Comparison of ENCODE assay signal across 22 cellular contexts in the genomic region with DNA sequence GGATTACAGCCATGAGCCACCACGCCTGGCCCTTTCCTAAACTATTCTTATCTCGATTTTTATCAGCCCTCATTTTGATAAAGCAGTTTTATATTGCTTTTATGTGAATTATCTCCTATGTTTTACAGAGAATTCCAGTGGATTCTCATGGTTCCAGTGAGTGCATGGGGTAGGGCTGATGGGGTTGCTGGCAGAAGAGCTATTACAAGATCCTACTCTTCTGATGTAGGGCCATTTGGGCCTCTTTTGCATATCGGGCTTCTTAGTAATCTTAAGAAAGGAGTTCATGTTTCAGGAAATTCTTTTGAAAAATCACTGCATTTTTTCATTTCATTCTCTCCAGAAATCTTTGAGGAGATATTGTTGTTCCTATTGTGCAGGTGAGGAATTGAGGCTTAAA.
DNase-seq lines count a peak whose midpoint lies in the region; ATAC-seq, FAIRE-seq and TF ChIP-seq lines count a peak whose summit lies in the region.
"Had no signal": no experiment of that assay in that cellular context is flagged by ENCODE, and none has a peak within 500 bp of the region (broad histone marks: within the 10 kb centered on the region; RNA-seq: fewer than 3 reads in every experiment).

No MANE protein-coding gene starts in this region.

- DNase-seq in A549 (ENCODE audit: low read depth in 1 of 2, low spot score in 1 of 2): no peak
- DNase-seq in amniotic epithelial cell (ENCODE audit: low read depth): peak; percentile 81
- DNase-seq in left colon: no peak
- no peak for DNase-seq in sigmoid colon
- no peak for DNase-seq in activated gamma-delta T cell (lab: John Stamatoyannopoulos, UW)
- DNase-seq in GM19238 (ENCODE audit: insufficient read length, low spot score): no peak
- DNase-seq in GM19240 (ENCODE audit: insufficient read length, low spot score): no peak
- DNase-seq in GM12892 (ENCODE audit: insufficient read length): no peak
- DNase-seq: 8988T; CD8-positive, alpha-beta T cell; DMS79 treated with DMSO at 0.1 percent for 48 hours; GOT3; KG1; NCI-H1048; NCI-H146; NCI-H2081; NCI-H510A treated with DMSO at 0.1 percent for 48 hours; NCI-H82 had no signal

- H3K9me3 ChIP-seq in A549: no peaks in the 10 kb centered on the region
- H3K9me3 ChIP-seq in sigmoid colon: no peaks in the 10 kb centered on the region
- H3K9me3 ChIP-seq: BLaER1 had no signal

- H3K27ac ChIP-seq in A549: peak overlapping the region; percentile 86 to 90
- H3K27ac ChIP-seq in sigmoid colon: peak overlapping the region; percentile 8 to 88 (median 66)
- H3K27ac ChIP-seq: BLaER1 had no signal

- H3K36me3 ChIP-seq in sigmoid colon: no peaks in the 10 kb centered on the region

- FAIRE-seq in A549 (lab: Jason Lieb, UNC) (no peak), GM12892 (lab: Jason Lieb, UNC) (no peak)
- FAIRE-seq: G401.6, GM18507 had no signal

- intact Hi-C loops in left colon (cut with DNase I, micrococcal nuclease) (no loop called here), sigmoid colon (cut with DNase I) (no loop called here)

- no peak for TF ChIP-seq CTCF in A549 (IDR thresholded peaks at IDR 0.05)
- no peak for TF ChIP-seq CTCF in sigmoid colon (IDR thresholded peaks at IDR 0.05)

- TF ChIP-seq POLR2A in A549 (IDR thresholded peaks at IDR 0.05; ENCODE audit: low read length) (no peak), sigmoid colon (IDR thresholded peaks at IDR 0.05) (no peak), GM12892 (IDR thresholded peaks at IDR 0.05; ENCODE audit: low read depth, low read length) (no peak)

- TF ChIP-seq EP300 in A549 (IDR thresholded peaks at IDR 0.05) (no peak), sigmoid colon (IDR thresholded peaks at IDR 0.05) (no peak)

- H3K4me2 ChIP-seq in A549: 0 out of 3 replicates have a peak overlapping the region, but pooled peaks have one; percentile 2

- ATAC-seq in A549 (no peak), left colon (peak; percentile 19)
- ATAC-seq: CD8-positive, alpha-beta T cell; Panc1 had no signal

- no peaks in the 10 kb centered on the region for H3K27me3 ChIP-seq in sigmoid colon
- H3K27me3 ChIP-seq: BLaER1 had no signal

- 45% methylated on average over 3 of the region's 3 CpGs for WGBS in A549 (ENCODE audit: missing lambda C conversion rate)
- 36 to 66% methylated on average over 3 of the region's 3 CpGs for WGBS in sigmoid colon, 2 donors

- TF ChIP-seq RAD21 in A549 (conservative IDR thresholded peaks at IDR 0.05 in 1 of 2, IDR thresholded peaks at IDR 0.05 in 1 of 2): no peak

- CTCF ChIA-PET in A549 (lab: Yijun Ruan, JAX): interaction anchor here (0.6 to 1.6 kb wide), 3 partner anchors 8 to 1677 kb away, joined by 3 to 4 read pairs (median 3); no protein-coding TSS in a partner anchor

- POLR2A ChIA-PET in A549 (lab: Yijun Ruan, JAX): interaction anchor here (1.1 kb wide), 1 partner anchor 25 kb away, joined by 3 read pairs; no protein-coding TSS in a partner anchor

- H3K4me1 ChIP-seq in A549: peaks cover 59% of the 10 kb centered on the region
- peaks cover 0 to 60% (median 48%) of the 10 kb centered on the region in 4 donors for H3K4me1 ChIP-seq in sigmoid colon

- H3K4me3 ChIP-seq in A549 (no peak overlapping the region), sigmoid colon (no peak overlapping the region)
- H3K4me3 ChIP-seq: BLaER1 had no signal

TF ChIP-seq in A549, 52 proteins besides CTCF, POLR2A, EP300 and RAD21:
- TF ChIP-seq SMC3 (IDR thresholded peaks at IDR 0.05) (no peak), HEYL (CRISPR knock-in tag; IDR thresholded peaks at IDR 0.05) (no peak), TFCP2L1 (CRISPR knock-in tag; IDR thresholded peaks at IDR 0.05) (no peak), GATA3 (IDR thresholded peaks at IDR 0.05; ENCODE audit: borderline replicate concordance) (no peak), CEBPB (IDR thresholded peaks at IDR 0.05) (no peak), SREBF2 (IDR thresholded peaks at IDR 0.05) (no peak), HOXB5 (CRISPR knock-in tag; IDR thresholded peaks at IDR 0.05) (no peak), POLR2AphosphoS2 (conservative IDR thresholded peaks at IDR 0.05; ENCODE audit: low read length) (no peak), ESRRA (IDR thresholded peaks at IDR 0.05; ENCODE audit: borderline replicate concordance, low read length) (no peak), RFX5 (IDR thresholded peaks at IDR 0.05) (no peak), CBX8 (IDR thresholded peaks at IDR 0.05) (no peak), EHMT2 (IDR thresholded peaks at IDR 0.05; ENCODE audit: low read depth) (no peak), RARB (CRISPR knock-in tag; IDR thresholded peaks at IDR 0.05) (no peak), RCOR1 (IDR thresholded peaks at IDR 0.05; ENCODE audit: low read depth, low read length) (no peak), ZNF302 (CRISPR knock-in tag; IDR thresholded peaks at IDR 0.05) (no peak), MYC (IDR thresholded peaks at IDR 0.05; ENCODE audit: borderline replicate concordance, low read length) (no peak)
- TF ChIP-seq, protein P1, sequence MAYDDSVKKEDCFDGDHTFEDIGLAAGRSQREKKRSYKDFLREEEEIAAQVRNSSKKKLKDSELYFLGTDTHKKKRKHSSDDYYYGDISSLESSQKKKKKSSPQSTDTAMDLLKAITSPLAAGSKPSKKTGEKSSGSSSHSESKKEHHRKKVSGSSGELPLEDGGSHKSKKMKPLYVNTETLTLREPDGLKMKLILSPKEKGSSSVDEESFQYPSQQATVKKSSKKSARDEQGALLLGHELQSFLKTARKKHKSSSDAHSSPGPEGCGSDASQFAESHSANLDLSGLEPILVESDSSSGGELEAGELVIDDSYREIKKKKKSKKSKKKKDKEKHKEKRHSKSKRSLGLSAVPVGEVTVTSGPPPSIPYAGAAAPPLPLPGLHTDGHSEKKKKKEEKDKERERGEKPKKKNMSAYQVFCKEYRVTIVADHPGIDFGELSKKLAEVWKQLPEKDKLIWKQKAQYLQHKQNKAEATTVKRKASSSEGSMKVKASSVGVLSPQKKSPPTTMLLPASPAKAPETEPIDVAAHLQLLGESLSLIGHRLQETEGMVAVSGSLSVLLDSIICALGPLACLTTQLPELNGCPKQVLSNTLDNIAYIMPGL (CRISPR knock-in tag; IDR thresholded peaks at IDR 0.05; ENCODE audit: borderline replicate concordance): no peak
